In the genomic region with DNA sequence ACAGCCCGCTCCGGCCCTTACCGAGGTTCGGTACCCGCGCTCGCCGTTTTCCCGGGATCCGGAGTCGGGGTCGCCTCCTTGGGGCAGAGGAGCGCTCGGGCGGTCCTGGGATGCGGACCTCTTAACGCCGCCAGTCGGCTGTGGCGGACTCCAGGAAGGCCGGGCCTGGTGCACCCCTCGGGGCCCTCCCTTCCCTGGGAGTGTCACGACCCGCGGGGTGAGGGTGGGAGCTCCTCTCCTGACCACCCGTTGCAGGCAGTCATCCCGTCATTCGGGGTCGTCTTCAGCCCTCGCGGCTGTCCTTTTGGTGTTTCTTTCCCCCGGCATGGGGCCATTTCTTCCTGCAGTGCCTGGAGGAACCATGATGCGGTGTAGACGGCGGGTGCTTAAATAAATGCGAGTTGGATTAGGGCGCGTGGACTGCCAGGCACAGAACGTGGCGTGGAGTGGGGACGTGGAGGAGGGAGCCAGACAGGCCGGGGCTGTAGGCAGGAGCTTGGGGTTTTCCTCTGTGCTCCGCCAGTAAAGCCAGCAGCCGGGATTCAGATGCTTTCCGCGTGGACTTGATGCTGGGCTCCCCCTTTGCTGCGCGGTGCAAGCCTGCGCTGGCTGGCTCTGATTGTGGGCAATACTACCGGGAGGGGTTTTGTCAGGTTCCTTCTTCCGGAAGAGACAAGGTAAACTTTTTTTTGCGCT, we compare ENCODE assay signal across 8 cellular contexts. TPM values are rescaled to one million over a fixed set of nuclear protein-coding genes. Genes with fewer than 3 reads are reported as not detected.
DNase-seq lines count a peak whose midpoint lies in the region; ATAC-seq, FAIRE-seq and TF ChIP-seq lines count a peak whose summit lies in the region.

No MANE protein-coding gene starts in this region.

- H2AFZ ChIP-seq in endothelial cell of umbilical vein (ENCODE audit: low read depth, low read length): peak overlapping the region; percentile 94

- dilution Hi-C loops in endothelial cell of umbilical vein (cut with MboI; ENCODE audit: extremely low pct_ligation_motif_present, low sequenced_read_pairs): no loop called here

- no peaks in the 10 kb centered on the region for H3K27me3 ChIP-seq in endothelial cell of umbilical vein (ENCODE audit: control insufficient read depth in 2 of 2, insufficient read depth in 2 of 2, low read length in 2 of 2)

- H3K9me3 ChIP-seq in endothelial cell of umbilical vein (replicated peaks; ENCODE audit: control insufficient read depth, insufficient read depth, low read length) (no peaks in the 10 kb centered on the region), mucosa of descending colon (no peaks in the 10 kb centered on the region)

- H3K4me1 ChIP-seq in endothelial cell of umbilical vein (ENCODE audit: control insufficient read depth, extremely low read depth, insufficient read depth, low read length) (peaks cover 10% of the 10 kb centered on the region), mucosa of descending colon (ENCODE audit: low read depth) (peaks cover 5% of the 10 kb centered on the region)

- H3K36me3 Mint-ChIP-seq in HFFc6 (ENCODE audit: low read depth): peaks cover 4% of the 10 kb centered on the region; the same call in 1 of the 2 replicates
- H3K36me3 Mint-ChIP-seq in activated CD8-positive, alpha-beta memory T cell treated with anti-CD3 and anti-CD28 coated beads, Interleukin-2, amount 10 ng/mL, durations not matched to agents 7 days and 5 days: peaks cover 13% of the 10 kb centered on the region

- peak overlapping the region; percentile 97 for H3K9ac ChIP-seq in endothelial cell of umbilical vein (replicated peaks; ENCODE audit: extremely low read depth, insufficient read depth, low read length)

- peak overlapping the region; percentile 93 for H3K27ac ChIP-seq in endothelial cell of umbilical vein (ENCODE audit: insufficient read depth, low read depth, low read length)

- H3K27me3 Mint-ChIP-seq in HFFc6 (ENCODE audit: insufficient read depth): peaks cover 2% of the 10 kb centered on the region; the same call in 1 of the 2 replicates
- no peaks in the 10 kb centered on the region for H3K27me3 Mint-ChIP-seq in activated CD8-positive, alpha-beta memory T cell treated with anti-CD3 and anti-CD28 coated beads, Interleukin-2, amount 10 ng/mL, durations not matched to agents 7 days and 5 days

- no peak for TF ChIP-seq POLR2A in endothelial cell of umbilical vein (IDR thresholded peaks at IDR 0.05; ENCODE audit: low read depth, low read length)

- intact Hi-C loops in endothelial cell of umbilical vein (cut with micrococcal nuclease): loop anchor here (2.0 to 5.0 kb wide), 3 partner anchors 22 to 144 kb away; no protein-coding TSS in a partner anchor
- intact Hi-C loops in mucosa of descending colon (cut with DNase I, micrococcal nuclease): loop anchor here in 1 of 2 donors (5.0 kb wide), 1 partner anchor 76 kb away; no protein-coding TSS in a partner anchor

- ATAC-seq in activated CD8-positive, alpha-beta memory T cell treated with anti-CD3 and anti-CD28 coated beads, Interleukin-2, amount 10 ng/mL, durations not matched to agents 7 days and 5 days: peak; percentile 14
- peak; percentile 39 for ATAC-seq in mucosa of descending colon

- peak; percentile 88 for FAIRE-seq in endothelial cell of umbilical vein (lab: Jason Lieb, UNC)

- peaks cover 19% of the 10 kb centered on the region for H3K4me1 Mint-ChIP-seq in HFFc6 (ENCODE audit: low read depth)
- H3K4me1 Mint-ChIP-seq in activated CD8-positive, alpha-beta memory T cell treated with anti-CD3 and anti-CD28 coated beads, Interleukin-2, amount 10 ng/mL, durations not matched to agents 7 days and 5 days: peaks cover 24% of the 10 kb centered on the region

- H3K79me2 ChIP-seq in endothelial cell of umbilical vein (ENCODE audit: control insufficient read depth, insufficient read depth, low read length): peaks cover 14% of the 10 kb centered on the region

- no peaks in the 10 kb centered on the region for H3K36me3 ChIP-seq in endothelial cell of umbilical vein (ENCODE audit: control insufficient read depth in 2 of 2, extremely low read depth in 1 of 2, insufficient read depth in 2 of 2, low read length in 2 of 2)
- H3K36me3 ChIP-seq in mucosa of descending colon (ENCODE audit: low read depth): no peaks in the 10 kb centered on the region

- POLR2A ChIA-PET in endothelial cell of umbilical vein (lab: Charles Lee): interaction anchor here (2.0 kb wide), 1 partner anchor 21 kb away, joined by 7 read pairs; no protein-coding TSS in a partner anchor

- peak overlapping the region; percentile 85 for H3K4me2 ChIP-seq in endothelial cell of umbilical vein (ENCODE audit: insufficient read depth, low read length)

- TF ChIP-seq CTCF in HFFc6 (IDR thresholded peaks at IDR 0.05): peak; percentile 22
- no peak for TF ChIP-seq CTCF in endothelial cell of umbilical vein (IDR thresholded peaks at IDR 0.05; ENCODE audit: extremely low read depth in 1 of 2, insufficient read depth in 1 of 2, low read depth in 1 of 2, low read length in 2 of 2)
- TF ChIP-seq CTCF in mucosa of descending colon (IDR thresholded peaks at IDR 0.05): no peak

- CTCF ChIA-PET in activated CD8-positive, alpha-beta memory T cell treated with anti-CD3 and anti-CD28 coated beads, Interleukin-2, amount 10 ng/mL, durations not matched to agents 7 days and 5 days (lab: Charles Lee): interaction anchor here (2.4 kb wide), 1 partner anchor 43 kb away, joined by 9 read pairs; no protein-coding TSS in a partner anchor
- CTCF ChIA-PET in endothelial cell of umbilical vein (lab: Charles Lee): interaction anchor here (1.4 to 2.1 kb wide), 4 partner anchors 17 to 69 kb away, joined by 3 to 7 read pairs (median 5); no protein-coding TSS in a partner anchor

- H3K4me3 ChIP-seq in endothelial cell of umbilical vein (replicated peaks in 1 of 3; ENCODE audit: insufficient read depth in 1 of 3, low read depth in 1 of 3, low read length in 3 of 3) (peak overlapping the region; percentile 84 to 92 (median 87)), mucosa of descending colon (peak overlapping the region; percentile 94)

- H3K9me3 Mint-ChIP-seq in HFFc6: no peaks in the 10 kb centered on the region
- H3K9me3 Mint-ChIP-seq in activated CD8-positive, alpha-beta memory T cell treated with anti-CD3 and anti-CD28 coated beads, Interleukin-2, amount 10 ng/mL, durations not matched to agents 7 days and 5 days (ENCODE audit: low read depth): peaks cover 3% of the 10 kb centered on the region

- DNase-seq in NCI-H146 (lab: John Stamatoyannopoulos, UW) (peak; percentile 65), NCI-H146 treated with DMSO at 0.1 percent for 48 hours (lab: John Stamatoyannopoulos, UW; ENCODE audit: unreplicated experiment) (no peak), HFFc6 (peak; percentile 41), NCI-H1105 (lab: John Stamatoyannopoulos, UW) (peak; percentile 38), endothelial cell of umbilical vein (ENCODE audit: low read depth, low spot score) (peak; percentile 67), mucosa of descending colon (peak; percentile 73 to 81 (median 79))
- peak; percentile 71 for DNase-seq in activated CD8-positive, alpha-beta memory T cell treated with anti-CD3 and anti-CD28 coated beads, Interleukin-2, amount 10 ng/mL, durations not matched to agents 7 days and 5 days
- peak; percentile 65 for DNase-seq in stimulated activated CD8-positive, alpha-beta memory T cell treated with anti-CD3 and anti-CD28 coated beads, Interleukin-4, amount 100 ng/mL, for 48 hours

- peak overlapping the region; percentile 96 for H3K4me3 Mint-ChIP-seq in HFFc6
- H3K4me3 Mint-ChIP-seq in activated CD8-positive, alpha-beta memory T cell treated with anti-CD3 and anti-CD28 coated beads, Interleukin-2, amount 10 ng/mL, durations not matched to agents 7 days and 5 days: peak overlapping the region; percentile 85

- BruUV-seq in endothelial cell of umbilical vein (replicated peaks; lab: Mats Ljungman, UMichigan): no TSS peak

- no peaks in the 10 kb centered on the region for H4K20me1 ChIP-seq in endothelial cell of umbilical vein (replicated peaks; ENCODE audit: control insufficient read depth, extremely low read depth, insufficient read depth, low read length)

- H3K27ac Mint-ChIP-seq in HFFc6: peak overlapping the region; percentile 99
- H3K27ac Mint-ChIP-seq in activated CD8-positive, alpha-beta memory T cell treated with anti-CD3 and anti-CD28 coated beads, Interleukin-2, amount 10 ng/mL, durations not matched to agents 7 days and 5 days: peak overlapping the region; percentile 93

- no peaks in the 10 kb centered on the region for H3K9me1 ChIP-seq in endothelial cell of umbilical vein (replicated peaks; ENCODE audit: control insufficient read depth, extremely low read depth, insufficient read depth, low read length)

TF ChIP-seq in endothelial cell of umbilical vein, 7 proteins besides CTCF, POLR2A, EP300 and RAD21:
- TF ChIP-seq MYC (IDR thresholded peaks at IDR 0.05; ENCODE audit: low read depth, low read length) (no peak), GATA2 (IDR thresholded peaks at IDR 0.05; ENCODE audit: insufficient read depth, insufficient read length, low read depth, low read length) (no peak), POLR2AphosphoS5 (IDR thresholded peaks at IDR 0.05; ENCODE audit: insufficient read depth, low read depth, low read length) (no peak), MAX (IDR thresholded peaks at IDR 0.05; ENCODE audit: insufficient read depth, insufficient read length) (no peak), JUN (IDR thresholded peaks at IDR 0.05; ENCODE audit: borderline replicate concordance, insufficient read depth, insufficient read length, low read depth) (no peak), FOS (IDR thresholded peaks at IDR 0.05; ENCODE audit: borderline replicate concordance, insufficient read depth, low read length) (no peak), EZH2 (IDR thresholded peaks at IDR 0.05; ENCODE audit: borderline replicate concordance, low read depth, low read length, severe bottlenecking) (no peak)
TF ChIP-seq in endothelial cell of umbilical vein: peak in this region for 0.

RNA-seq across cellular contexts. Expression of gene KDM4C, which starts 0.8 kb away (rescaled TPM):
- 10 to 100 TPM in 5 of 6 experiments, 1 to 10 TPM in 1; 9.1 to 12.0 (median 11.1) TPM for total RNA-seq in HFFc6 (2021; fragmentation: NEBNext Ultra II Directional; extraction: Animal tissue kit (Norgen Biotek cat#: 25700))
- 10 to 100 TPM; 31.5 to 57.8 TPM for total RNA-seq in activated CD8-positive, alpha-beta memory T cell treated with anti-CD3 and anti-CD28 coated beads, Interleukin-2, amount 10 ng/mL, durations not matched to agents 7 days and 5 days
- 15.0 and 17.5 TPM in 2 replicates for total RNA-seq in endothelial cell of umbilical vein
- polyA plus RNA-seq in endothelial cell of umbilical vein: 3.7 and 5.4 TPM in 2 replicates
- polyA plus RNA-seq in endothelial cell of umbilical vein (2011; cell fraction: cytosol; rRNA removed): 5.6 and 6.4 TPM in 2 replicates
- polyA plus RNA-seq in endothelial cell of umbilical vein (2011; cell fraction: nucleus; rRNA removed): 29.6 and 32.1 TPM in 2 replicates
- polyA plus RNA-seq in endothelial cell of umbilical vein (2012): 9.8 and 10.2 TPM in 2 replicates
- polyA minus RNA-seq in endothelial cell of umbilical vein: 43.1 and 43.5 TPM in 2 replicates
- 15.9 TPM for polyA minus RNA-seq in endothelial cell of umbilical vein (2011; cell fraction: cytosol; rRNA and poly(A)+ RNA removed)
- 107 and 115 TPM in 2 replicates for polyA minus RNA-seq in endothelial cell of umbilical vein (2011; cell fraction: nucleus; rRNA and poly(A)+ RNA removed)
- total RNA-seq in mucosa of descending colon: 10 to 100 TPM; 44.6 to 74.9 (median 50.9) TPM
